In the genomic region with DNA sequence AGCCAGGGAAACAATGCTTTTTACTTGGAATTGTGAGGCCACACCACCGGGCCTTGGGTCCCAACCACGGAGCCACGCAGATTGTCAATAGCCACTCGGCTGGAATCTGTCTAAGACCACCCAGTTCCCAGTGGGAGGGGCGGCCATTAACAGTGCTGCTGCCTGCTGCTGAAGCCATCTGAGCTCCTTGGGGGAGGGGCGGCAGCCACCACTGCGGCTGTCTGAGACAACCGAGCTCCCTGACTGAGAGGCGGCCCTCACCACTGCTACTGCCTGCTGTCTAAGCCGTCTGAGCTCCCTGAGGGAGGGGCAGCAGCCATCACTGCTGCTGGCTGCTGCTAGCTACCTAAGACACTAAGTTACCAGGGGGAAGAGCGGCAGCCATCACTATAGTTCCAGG, we compare ENCODE assay signal across 24 cellular contexts.
DNase-seq lines count a peak whose midpoint lies in the region; ATAC-seq and TF ChIP-seq lines count a peak whose summit lies in the region.
"Had no signal": no experiment of that assay in that cellular context is flagged by ENCODE, and none has a peak within 500 bp of the region (broad histone marks: within the 10 kb centered on the region; RNA-seq: fewer than 3 reads in every experiment).

No MANE protein-coding gene starts in this region.

- H3K27me3 ChIP-seq in endodermal cell (ENCODE audit: control insufficient read depth, insufficient read depth, low read length, poor library complexity, severe bottlenecking) (no peaks in the 10 kb centered on the region), neural progenitor cell (peaks cover 7% of the 10 kb centered on the region)
- H3K27me3 ChIP-seq: BLaER1 treated with 17β-estradiol and CSF1 and Interleukin-3, amounts not matched to agents 10 nM and 100 nM had no signal

- TF ChIP-seq CTCF in endodermal cell (conservative IDR thresholded peaks at IDR 0.05) = no peak
- no peak for TF ChIP-seq CTCF in neural progenitor cell (IDR thresholded peaks at IDR 0.05)

- H3K4me3 Mint-ChIP-seq in endodermal cell (no peak overlapping the region), neural progenitor cell (no peak overlapping the region)
- H3K4me3 Mint-ChIP-seq: CD4-positive, alpha-beta memory T cell; IgD-negative memory B cell had no signal

- H3K4me1 Mint-ChIP-seq in endodermal cell = peaks cover 2% of the 10 kb centered on the region
- H3K4me1 Mint-ChIP-seq in neural progenitor cell = peaks cover 3% of the 10 kb centered on the region
- H3K4me1 Mint-ChIP-seq: CD4-positive, alpha-beta memory T cell; IgD-negative memory B cell had no signal

- H3F3A ChIP-seq in neural progenitor cell (ENCODE audit: low read depth) = no peaks in the 10 kb centered on the region

- DNase-seq in NCI-H2227 (lab: John Stamatoyannopoulos, UW; ENCODE audit: unreplicated experiment) (peak; percentile 21), NCI-H2227 treated with DMSO at 0.1 percent for 48 hours (lab: John Stamatoyannopoulos, UW) (no peak), endodermal cell (peak; percentile 71), neural progenitor cell (ENCODE audit: low spot score) (peak; percentile 42), NCI-H2196 treated with DMSO at 0.1 percent for 48 hours (lab: John Stamatoyannopoulos, UW; ENCODE audit: unreplicated experiment) (no peak), NCI-H1436 treated with DMSO at 0.1 percent for 48 hours (lab: John Stamatoyannopoulos, UW) (no peak)
- DNase-seq: 8988T; Caco-2; CD4-positive, alpha-beta memory T cell; DMS 273 treated with DMSO at 0.1 percent for 48 hours; Karpas-422; MV-4-11; NCI-H1105 treated with DMSO at 0.1 percent for 48 hours; NCI-H1694; NCI-H2081; NCI-H226; NCI-H510A treated with DMSO at 0.1 percent for 48 hours; PC-3; SHP77; SW 1271 had no signal

- H3K4me3 ChIP-seq in endodermal cell (ENCODE audit: low read length) = no peak overlapping the region
- H3K4me3 ChIP-seq in neural progenitor cell = no peak overlapping the region
- H3K4me3 ChIP-seq: BLaER1 treated with 17β-estradiol and CSF1 and Interleukin-3, amounts not matched to agents 10 nM and 100 nM; SK-N-MC had no signal

- H3K9me3 Mint-ChIP-seq in endodermal cell = peaks cover 13% of the 10 kb centered on the region
- peaks cover 10% of the 10 kb centered on the region for H3K9me3 Mint-ChIP-seq in neural progenitor cell

- H3K79me2 ChIP-seq in neural progenitor cell (ENCODE audit: low read depth) = no peaks in the 10 kb centered on the region

- H3K27ac Mint-ChIP-seq in endodermal cell = no peak overlapping the region
- H3K27ac Mint-ChIP-seq in neural progenitor cell = no peak overlapping the region
- H3K27ac Mint-ChIP-seq: IgD-negative memory B cell had no signal

- ATAC-seq in HG03108 (IDR thresholded peaks at IDR 0.05; ENCODE audit: unreplicated experiment) = no peak
- ATAC-seq: PC-3 had no signal

- no peaks in the 10 kb centered on the region for H4K20me1 ChIP-seq in neural progenitor cell (ENCODE audit: low read depth)
- H4K20me1 ChIP-seq: BLaER1 treated with 17β-estradiol and CSF1 and Interleukin-3, amounts not matched to agents 10 nM and 100 nM had no signal

- no peak overlapping the region for H2AFZ ChIP-seq in neural progenitor cell (replicated peaks)

- no peaks in the 10 kb centered on the region for H3K4me1 ChIP-seq in endodermal cell (ENCODE audit: control insufficient read depth, insufficient read depth, low read length)
- no peaks in the 10 kb centered on the region for H3K4me1 ChIP-seq in neural progenitor cell
- H3K4me1 ChIP-seq: Caco-2 had no signal

- H3K36me3 ChIP-seq in endodermal cell (ENCODE audit: control insufficient read depth, insufficient read depth, low read length) = no peaks in the 10 kb centered on the region
- no peaks in the 10 kb centered on the region for H3K36me3 ChIP-seq in neural progenitor cell
- H3K36me3 ChIP-seq: BLaER1 treated with 17β-estradiol and CSF1 and Interleukin-3, amounts not matched to agents 10 nM and 100 nM had no signal

- H3K36me3 Mint-ChIP-seq in endodermal cell (ENCODE audit: low read depth) (no peaks in the 10 kb centered on the region), neural progenitor cell (no peaks in the 10 kb centered on the region)
- H3K36me3 Mint-ChIP-seq: CD4-positive, alpha-beta memory T cell; IgD-negative memory B cell had no signal

- H3K9ac ChIP-seq in endodermal cell (ENCODE audit: extremely low read depth, low read length, poor library complexity, severe bottlenecking) (no peak overlapping the region), neural progenitor cell (no peak overlapping the region)
- H3K9ac ChIP-seq: BLaER1 treated with 17β-estradiol and CSF1 and Interleukin-3, amounts not matched to agents 10 nM and 100 nM had no signal

- WGBS in endodermal cell (ENCODE audit: insufficient coverage in 1 of 2, insufficient read length in 1 of 2), 2 experiments = 75 to 80% methylated on average over 8 to 11 of the region's 11 CpGs

- H3K27me3 Mint-ChIP-seq in endodermal cell (ENCODE audit: insufficient read depth) = peaks cover 45% of the 10 kb centered on the region
- peaks cover 4% of the 10 kb centered on the region for H3K27me3 Mint-ChIP-seq in neural progenitor cell (ENCODE audit: insufficient read depth, low read depth)

- no peak overlapping the region for H3K4me2 ChIP-seq in neural progenitor cell

- H3K27ac ChIP-seq in endodermal cell (ENCODE audit: low read depth, low read length) (no peak overlapping the region), neural progenitor cell (no peak overlapping the region)
- H3K27ac ChIP-seq: BLaER1 treated with 17β-estradiol and CSF1 and Interleukin-3, amounts not matched to agents 10 nM and 100 nM; SK-N-MC had no signal

- no peaks in the 10 kb centered on the region for H3K9me3 ChIP-seq in endodermal cell (ENCODE audit: control insufficient read depth, low read length)
- no peaks in the 10 kb centered on the region for H3K9me3 ChIP-seq in neural progenitor cell (ENCODE audit: low read depth)
- H3K9me3 ChIP-seq: Caco-2 had no signal

Comparison
In these comparisons a context has a peak if more than half of its experiments do, and no peak if none do; other contexts are left out.
1. DNase-seq: peak in NCI-H2227 (single experiment), endodermal cell (single experiment) and neural progenitor cell (single experiment); none in NCI-H2227 treated with DMSO at 0.1 percent for 48 hours (single experiment), NCI-H2196 treated with DMSO at 0.1 percent for 48 hours (single experiment) and NCI-H1436 treated with DMSO at 0.1 percent for 48 hours (single experiment).